9 cellular contexts compared by ENCODE assay signal in genomic region chr11:18699269-18699596, GRCh38. TPM values are rescaled to one million over a fixed set of nuclear protein-coding genes. Genes with fewer than 3 reads are reported as not detected.
DNase-seq lines count a peak whose midpoint lies in the region; TF ChIP-seq lines count a peak whose summit lies in the region.
"Had no signal": no experiment of that assay in that cellular context is flagged by ENCODE, and none has a peak within 500 bp of the region (broad histone marks: within the 10 kb centered on the region; RNA-seq: fewer than 3 reads in every experiment).

No MANE protein-coding gene starts in this region.

- no peak overlapping the region for H3K23ac ChIP-seq in mesenchymal stem cell (ENCODE audit: low read length in 2 of 2)

- H4K8ac ChIP-seq in mesenchymal stem cell (ENCODE audit: low read length): no peak overlapping the region

- no peak overlapping the region for H3K18ac ChIP-seq in mesenchymal stem cell (ENCODE audit: low read depth in 1 of 2, low read length in 2 of 2)

- H3K9me3 ChIP-seq in mesenchymal stem cell (ENCODE audit: control insufficient read depth, low read length): no peaks in the 10 kb centered on the region

- H3K36me3 Mint-ChIP-seq in activated naive CD4-positive, alpha-beta T cell treated with anti-CD3 and anti-CD28 coated beads, Interleukin-2, amount 50 U/mL, for 24 hours: no peaks in the 10 kb centered on the region
- H3K36me3 Mint-ChIP-seq in type B pancreatic cell: no peaks in the 10 kb centered on the region

- no peak overlapping the region for H2BK12ac ChIP-seq in mesenchymal stem cell (ENCODE audit: low read length in 2 of 2)

- H3K4me3 Mint-ChIP-seq in activated naive CD4-positive, alpha-beta T cell treated with anti-CD3 and anti-CD28 coated beads, Interleukin-2, amount 50 U/mL, for 24 hours: peak overlapping the region; percentile 84
- H3K4me3 Mint-ChIP-seq in type B pancreatic cell: peak overlapping the region; percentile 84

- H3K14ac ChIP-seq in mesenchymal stem cell (ENCODE audit: low read length in 2 of 2): no peak overlapping the region

- no peak overlapping the region for H3K27ac ChIP-seq in brain microvascular endothelial cell
- H3K27ac ChIP-seq in mesenchymal stem cell (ENCODE audit: low read length, poor library complexity, severe bottlenecking): no peak overlapping the region

- in situ Hi-C loops in brain microvascular endothelial cell (cut with HindIII; ENCODE audit: low pct_ligation_motif_present, low sequenced_read_pairs): no loop called here

- H3K4me1 Mint-ChIP-seq in activated naive CD4-positive, alpha-beta T cell treated with anti-CD3 and anti-CD28 coated beads, Interleukin-2, amount 50 U/mL, for 24 hours: peaks cover 19% of the 10 kb centered on the region
- peaks cover 9% of the 10 kb centered on the region for H3K4me1 Mint-ChIP-seq in type B pancreatic cell (ENCODE audit: unreplicated experiment)

- no peak for DNase-seq in activated naive CD4-positive, alpha-beta T cell treated with anti-CD3 and anti-CD28 coated beads, Interleukin-2, amount 50 U/mL, for 16 hours
- DNase-seq in brain microvascular endothelial cell: no peak
- DNase-seq in mesenchymal stem cell: no peak
- no peak for DNase-seq in type B pancreatic cell (ENCODE audit: extremely low spot score, unreplicated experiment)
- DNase-seq in NCI-H1436 (lab: John Stamatoyannopoulos, UW): no peak
- no peak for DNase-seq in NCI-H1048 (lab: John Stamatoyannopoulos, UW)
- DNase-seq in effector CD4-positive, alpha-beta T cell: no peak

- H3K79me1 ChIP-seq in mesenchymal stem cell (replicated peaks; ENCODE audit: low read length, poor library complexity, severe bottlenecking): no peaks in the 10 kb centered on the region

- peak overlapping the region; percentile 90 for H3K4me2 ChIP-seq in mesenchymal stem cell (ENCODE audit: low read length, poor library complexity, severe bottlenecking)

- peak overlapping the region; percentile 35 for H3K27ac Mint-ChIP-seq in activated naive CD4-positive, alpha-beta T cell treated with anti-CD3 and anti-CD28 coated beads, Interleukin-2, amount 50 U/mL, for 24 hours
- peak overlapping the region; percentile 67 for H3K27ac Mint-ChIP-seq in type B pancreatic cell

- 11% methylated on average over 8 of the region's 9 CpGs for WGBS in mesenchymal stem cell

- no peak overlapping the region for H2BK120ac ChIP-seq in mesenchymal stem cell (ENCODE audit: low read depth, low read length)

- H2AFZ ChIP-seq in mesenchymal stem cell (ENCODE audit: low read depth, low read length): peak overlapping the region; percentile 94

- H3K27me3 ChIP-seq in brain microvascular endothelial cell (replicated peaks) (no peaks in the 10 kb centered on the region), mesenchymal stem cell (ENCODE audit: control insufficient read depth in 1 of 2, insufficient read depth in 1 of 2, low read length in 2 of 2) (peaks cover 10 to 25% of the 10 kb centered on the region in 2 experiments)

- H3K4ac ChIP-seq in mesenchymal stem cell (ENCODE audit: low read depth in 1 of 2, low read length in 2 of 2): no peak overlapping the region

- TF ChIP-seq CTCF in brain microvascular endothelial cell (IDR thresholded peaks at IDR 0.05; ENCODE audit: low read depth, low read length, missing control alignments): no peak
- TF ChIP-seq CTCF in type B pancreatic cell (conservative IDR thresholded peaks at IDR 0.05): no peak

- no peak overlapping the region for H2BK5ac ChIP-seq in mesenchymal stem cell (ENCODE audit: low read depth, low read length, poor library complexity, severe bottlenecking)

- H3K27me3 Mint-ChIP-seq in activated naive CD4-positive, alpha-beta T cell treated with anti-CD3 and anti-CD28 coated beads, Interleukin-2, amount 50 U/mL, for 24 hours: no peaks in the 10 kb centered on the region
- peaks cover 15% of the 10 kb centered on the region for H3K27me3 Mint-ChIP-seq in type B pancreatic cell

- H3K36me3 ChIP-seq in brain microvascular endothelial cell (replicated peaks) (no peaks in the 10 kb centered on the region), mesenchymal stem cell (ENCODE audit: control insufficient read depth in 1 of 2, insufficient read depth in 2 of 2, low read depth in 1 of 2, low read length in 2 of 2) (peaks cover 0 to 14% of the 10 kb centered on the region in 2 experiments)

- H3K4me3 ChIP-seq in brain microvascular endothelial cell (ENCODE audit: low read depth, low read length) (peak overlapping the region; percentile 59), mesenchymal stem cell (ENCODE audit: insufficient read depth in 1 of 2, low read depth in 1 of 2, low read length in 2 of 2) (peak overlapping the region; percentile 72 to 92)

- peaks cover 24% of the 10 kb centered on the region for H3K4me1 ChIP-seq in mesenchymal stem cell (ENCODE audit: control insufficient read depth, insufficient read depth, low read depth, low read length)

- peak overlapping the region; percentile 62 for H3K9ac ChIP-seq in mesenchymal stem cell (ENCODE audit: low read length)

- H2BK15ac ChIP-seq in mesenchymal stem cell (ENCODE audit: low read depth, poor library complexity, severe bottlenecking): no peak overlapping the region

- H3K9me3 Mint-ChIP-seq in activated naive CD4-positive, alpha-beta T cell treated with anti-CD3 and anti-CD28 coated beads, Interleukin-2, amount 50 U/mL, for 24 hours: no peaks in the 10 kb centered on the region
- no peaks in the 10 kb centered on the region for H3K9me3 Mint-ChIP-seq in type B pancreatic cell

- H2AK5ac ChIP-seq in mesenchymal stem cell (ENCODE audit: low read length, severe bottlenecking): no peak overlapping the region

- no peak overlapping the region for H4K91ac ChIP-seq in mesenchymal stem cell (ENCODE audit: low read length)

RNA-seq across cellular contexts. Expression of gene TMEM86A, which starts 0.7 kb away (rescaled TPM):
- 0.86 TPM for polyA plus RNA-seq in mesenchymal stem cell (2013, experiment 1 of 2)
- 1.2 TPM for polyA plus RNA-seq in mesenchymal stem cell (2013, experiment 2 of 2)
- 3.6 and 6.5 TPM in 2 replicates for total RNA-seq in type B pancreatic cell (ENCODE audit: low replicate concordance)

RNA-seq across cellular contexts. Expression of gene IGSF22, which starts 26.8 kb away (rescaled TPM):
- not detected for polyA plus RNA-seq in mesenchymal stem cell (2013, experiment 1 of 2)
- polyA plus RNA-seq in mesenchymal stem cell (2013, experiment 2 of 2): not detected
- total RNA-seq in type B pancreatic cell (ENCODE audit: low replicate concordance): 0.07 and 0.26 TPM in 2 replicates
- total RNA-seq: M059J had no signal
